ENCODE assay signal across 9 cellular contexts in genomic region chr1:101235241-101235695, GRCh38. TPM values are rescaled to one million over a fixed set of nuclear protein-coding genes. Genes with fewer than 3 reads are reported as not detected.
DNase-seq lines count a peak whose midpoint lies in the region; ATAC-seq, FAIRE-seq and TF ChIP-seq lines count a peak whose summit lies in the region.
"Had no signal": no experiment of that assay in that cellular context is flagged by ENCODE, and none has a peak within 500 bp of the region (broad histone marks: within the 10 kb centered on the region; RNA-seq: fewer than 3 reads in every experiment).

No MANE protein-coding gene starts in this region.

- TF ChIP-seq EP300 in HepG2 (IDR thresholded peaks at IDR 0.05; ENCODE audit: low read depth in 2 of 2, low read length in 2 of 2) (no peak), HepG2 (CRISPR knock-in tag; IDR thresholded peaks at IDR 0.05; ENCODE audit: borderline replicate concordance) (no peak)

- peak overlapping the region; percentile 97 for H3K4me3 Mint-ChIP-seq in activated naive CD8-positive, alpha-beta T cell treated with anti-CD3 and anti-CD28 coated beads for 36 hours

- FAIRE-seq in HepG2 (lab: Jason Lieb, UNC), result no peak
- FAIRE-seq: G401.6 had no signal

- no peaks in the 10 kb centered on the region for H3K27me3 Mint-ChIP-seq in activated naive CD8-positive, alpha-beta T cell treated with anti-CD3 and anti-CD28 coated beads for 36 hours

- CTCF ChIA-PET in HepG2 (lab: Yijun Ruan, JAX; ENCODE audit: low intra/inter-chr PET ratio, low total read pairs), result no interaction called here

- WGBS in heart right ventricle, 2 donors, result 14 to 16% methylated on average over 6 of the region's 6 CpGs
- WGBS in HepG2 (ENCODE audit: low lambda C conversion rate), result 70% methylated on average over 6 of the region's 6 CpGs

- peak overlapping the region; percentile 81; the same call in 1 of the 2 replicates for H3K4me2 ChIP-seq in HepG2 (ENCODE audit: low read depth, low read length)

- peaks cover 57% of the 10 kb centered on the region for H3K36me3 Mint-ChIP-seq in activated naive CD8-positive, alpha-beta T cell treated with anti-CD3 and anti-CD28 coated beads for 36 hours

- H3K4me1 ChIP-seq in heart right ventricle (peaks cover 0 to 26% (median 14%) of the 10 kb centered on the region in 9 donors), HepG2 (ENCODE audit: insufficient read depth, low read length) (peaks cover 28% of the 10 kb centered on the region), upper lobe of right lung (no peaks in the 10 kb centered on the region)

- no peak for TF ChIP-seq POLR2A in HepG2 (IDR thresholded peaks at IDR 0.05; ENCODE audit: insufficient read depth in 1 of 2, low read depth in 2 of 2, low read length in 2 of 2)

- H3K4me3 ChIP-seq in heart right ventricle, result peak overlapping the region; percentile 56 to 90 (median 71)
- H3K4me3 ChIP-seq in HepG2 (replicated peaks in 1 of 3; ENCODE audit: insufficient read depth in 1 of 3, low read depth in 2 of 3, low read length in 3 of 3), result no peak overlapping the region; a peak in 1 of 6 replicates
- peak overlapping the region; percentile 62 for H3K4me3 ChIP-seq in upper lobe of right lung

- BruUV-seq in HepG2 (replicated peaks; lab: Mats Ljungman, UMichigan), result no TSS peak

- TF ChIP-seq CTCF in heart right ventricle (IDR thresholded peaks at IDR 0.05) (no peak), HepG2 (CRISPR knock-in tag; IDR thresholded peaks at IDR 0.05) (no peak), upper lobe of right lung (IDR thresholded peaks at IDR 0.05) (no peak)

- H3K79me2 ChIP-seq in HepG2 (ENCODE audit: insufficient read depth, low read length), result no peaks in the 10 kb centered on the region

- H3K4me1 Mint-ChIP-seq in activated naive CD8-positive, alpha-beta T cell treated with anti-CD3 and anti-CD28 coated beads for 36 hours, result peaks cover 29% of the 10 kb centered on the region

- intact Hi-C loops in heart right ventricle (cut with DNase I) (loop anchor here (2.0 to 10.0 kb wide), 16 partner anchors 30 to 313 kb away; partner anchors contain the start of gene DPH5 (in 4 of the 10)), Right ventricle myocardium superior (cut with DNase I) (loop anchor here (5.0 to 10.0 kb wide), 3 partner anchors 50 to 208 kb away; partner anchors contain the start of gene DPH5), HepG2 (cut with micrococcal nuclease; ENCODE audit: unreplicated experiment) (loop anchor here (10.0 kb wide), 1 partner anchor 100 kb away; no protein-coding TSS in a partner anchor), upper lobe of right lung (cut with DNase I) (no loop called here)

- ATAC-seq in heart right ventricle (no peak), Right ventricle myocardium superior (ENCODE audit: poor library complexity) (no peak), HepG2 (no peak), upper lobe of right lung (no peak), GM21619 (IDR thresholded peaks at IDR 0.05; ENCODE audit: unreplicated experiment) (no peak)

- H3K9me3 ChIP-seq in heart right ventricle (peaks cover 0 to 15% (median 0%) of the 10 kb centered on the region in 11 donors), HepG2 (ENCODE audit: low read length) (no peaks in the 10 kb centered on the region), upper lobe of right lung (no peaks in the 10 kb centered on the region)

- H3K27ac Mint-ChIP-seq in activated naive CD8-positive, alpha-beta T cell treated with anti-CD3 and anti-CD28 coated beads for 36 hours, result peak overlapping the region; percentile 97

- H3K27ac ChIP-seq in heart right ventricle (peak overlapping the region; percentile 81 to 99 (median 96)), HepG2 (ENCODE audit: extremely low read length, insufficient read depth, low read length) (no peak overlapping the region), upper lobe of right lung (peak overlapping the region; percentile 90)

- H3K9ac ChIP-seq in HepG2 (ENCODE audit: insufficient read depth, low read depth, low read length), result no peak overlapping the region

- peaks cover 13% of the 10 kb centered on the region for H3K9me3 Mint-ChIP-seq in activated naive CD8-positive, alpha-beta T cell treated with anti-CD3 and anti-CD28 coated beads for 36 hours

- DNase-seq in heart right ventricle (no peak), Right ventricle myocardium superior (no peak), HepG2 (ENCODE audit: low spot score) (no peak), upper lobe of right lung (no peak), NOMO-1 treated with DMSO at 0.1 percent for 48 hours (lab: John Stamatoyannopoulos, UW; ENCODE audit: unreplicated experiment) (no peak)
- DNase-seq in activated naive CD8-positive, alpha-beta T cell treated with anti-CD3 and anti-CD28 coated beads for 36 hours, result peak; percentile 32
- no peak for DNase-seq in effector CD4-positive, alpha-beta T cell

- H3K27me3 ChIP-seq in heart right ventricle (no peaks in the 10 kb centered on the region), HepG2 (ENCODE audit: control insufficient read depth in 1 of 2, insufficient read depth in 2 of 2, low read length in 2 of 2) (peaks cover 8 to 38% of the 10 kb centered on the region in 2 experiments), upper lobe of right lung (no peaks in the 10 kb centered on the region)

- no peak for TF ChIP-seq RAD21 in HepG2 (CRISPR knock-in tag; IDR thresholded peaks at IDR 0.05)

- in situ Hi-C loops in HepG2 (cut with HindIII; ENCODE audit: extremely low pct_ligation_motif_present, low pct_unique_long_range_greater_than_20kb), result loop anchor here (5.0 kb wide), 1 partner anchor 308 kb away; no protein-coding TSS in a partner anchor

- no peak overlapping the region for H2AFZ ChIP-seq in HepG2 (ENCODE audit: low read length)

- H3K36me3 ChIP-seq in heart right ventricle (peaks cover 0 to 15% (median 0%) of the 10 kb centered on the region in 9 donors), HepG2 (replicated peaks in 1 of 2; ENCODE audit: control insufficient read depth in 1 of 2, insufficient read depth in 2 of 2, low read length in 2 of 2) (no peaks in the 10 kb centered on the region), upper lobe of right lung (peaks cover 5% of the 10 kb centered on the region)

- H4K20me1 ChIP-seq in HepG2 (ENCODE audit: insufficient read depth, low read length), result no peaks in the 10 kb centered on the region

- POLR2A ChIA-PET in HepG2 (lab: Yijun Ruan, JAX), result no interaction called here

TF ChIP-seq in HepG2, 621 proteins besides CTCF, POLR2A, EP300 and RAD21:
- no peak for TF ChIP-seq ZNF790 (CRISPR knock-in tag; IDR thresholded peaks at IDR 0.05; ENCODE audit: borderline replicate concordance)
- no peak for TF ChIP-seq CHCHD3 (CRISPR knock-in tag; IDR thresholded peaks at IDR 0.05)
- no peak for TF ChIP-seq NCOA5 (CRISPR knock-in tag; IDR thresholded peaks at IDR 0.05)

RNA-seq across cellular contexts. Expression of gene S1PR1, which starts 1.6 kb away (rescaled TPM):
- total RNA-seq in heart right ventricle, result 10 to 100 TPM; 37.4 to 82.2 (median 55.2) TPM
- 10 to 100 TPM; 50.3 to 51.2 TPM for polyA plus RNA-seq in heart right ventricle
- 50.9 TPM for total RNA-seq in Right ventricle myocardium superior
- 10 to 100 TPM; 72.6 to 75.9 TPM for total RNA-seq in activated naive CD8-positive, alpha-beta T cell treated with anti-CD3 and anti-CD28 coated beads for 36 hours
- total RNA-seq in HepG2 (2016; rRNA removed; fragmentation: Illumina TruSeq; extraction: Trizol), result not detected in 2 replicates
- total RNA-seq in HepG2 (2016; cell fraction: cytosol; rRNA removed; fragmentation: Illumina TruSeq; extraction: Trizol; ENCODE audit: low read depth), result not detected in 2 replicates
- total RNA-seq in HepG2 (2016; cell fraction: insoluble cytoplasmic fraction; rRNA removed; fragmentation: Illumina TruSeq; extraction: Trizol), result not detected in 2 replicates
- not detected in 2 replicates for total RNA-seq in HepG2 (2016; cell fraction: membrane; rRNA removed; fragmentation: Illumina TruSeq; extraction: Trizol)
- total RNA-seq in HepG2 (2016; cell fraction: nucleus; rRNA removed; fragmentation: Illumina TruSeq; extraction: Trizol), result not detected in 2 replicates
- polyA plus RNA-seq in HepG2 (2011; rRNA removed), result not detected in 2 replicates
- not detected in 2 replicates for polyA plus RNA-seq in HepG2 (2011; cell fraction: cytosol; rRNA removed)
- not detected in 2 replicates for polyA plus RNA-seq in HepG2 (2011; cell fraction: nucleus; rRNA removed)
- polyA plus RNA-seq in HepG2 (2012), result not detected in 2 replicates
- not detected in 2 replicates for polyA plus RNA-seq in HepG2 (2016; cell fraction: cytosol; fragmentation: Illumina TruSeq; extraction: Trizol; ENCODE audit: low read depth)
- not detected in 2 replicates for polyA plus RNA-seq in HepG2 (2016; cell fraction: insoluble cytoplasmic fraction; fragmentation: Illumina TruSeq; extraction: Trizol; ENCODE audit: low read depth)
- polyA plus RNA-seq in HepG2 (2016; cell fraction: membrane; fragmentation: Illumina TruSeq; extraction: Trizol; ENCODE audit: low read depth), result not detected in 2 replicates
- polyA plus RNA-seq in HepG2 (2016; cell fraction: nucleus; fragmentation: Illumina TruSeq; extraction: Trizol; ENCODE audit: insufficient read depth, low read depth), result not detected in 2 replicates
- 0.33 TPM in 1 of 2 replicates, not detected in the other for polyA minus RNA-seq in HepG2 (2011; rRNA and poly(A)+ RNA removed; ENCODE audit: low replicate concordance)
- polyA minus RNA-seq in HepG2 (2011; cell fraction: cytosol; rRNA and poly(A)+ RNA removed), result not detected in 2 replicates
- not detected in 2 replicates for polyA minus RNA-seq in HepG2 (2011; cell fraction: nucleus; rRNA and poly(A)+ RNA removed)
- 134 TPM for total RNA-seq in upper lobe of right lung

Comparison
In these comparisons a context has a peak if more than half of its experiments do, and no peak if none do; other contexts are left out.
1. H3K4me3 ChIP-seq: peak in heart right ventricle (10 of 10) and upper lobe of right lung (single experiment); none in HepG2 (0 of 3).
2. RNA of gene S1PR1, which starts 1.6 kb away (total RNA-seq): 134 TPM in upper lobe of right lung (single experiment), 72.6 to 75.9 TPM in activated naive CD8-positive, alpha-beta T cell treated with anti-CD3 and anti-CD28 coated beads for 36 hours, 37.4 to 82.2 TPM in heart right ventricle and 50.9 TPM in Right ventricle myocardium superior (single experiment); not detected in HepG2; every median in the first group is over 10 times any median in the second.